In genomic region chr11:2645779-2646118, GRCh38 we compare ENCODE assay signal across 2 cellular contexts.
TF ChIP-seq lines count a peak whose summit lies in the region.

No MANE protein-coding gene starts in this region.

TF ChIP-seq in HepG2, 621 proteins besides CTCF, POLR2A, EP300 and RAD21 (continued from another document and continues in another):
- TF ChIP-seq MAX (IDR thresholded peaks at IDR 0.05), result peak; percentile 7; the same call in 1 of the 2 replicates
- TF ChIP-seq POLR2AphosphoS5 (IDR thresholded peaks at IDR 0.05; ENCODE audit: low read depth, low read length), result peak; percentile 8; the same call in 1 of the 2 replicates
- TF ChIP-seq ISL2 (CRISPR knock-in tag; IDR thresholded peaks at IDR 0.05), result no peak
- TF ChIP-seq HNRNPL (IDR thresholded peaks at IDR 0.05; ENCODE audit: low read depth, low read length), result no peak
- TF ChIP-seq ZSCAN30 (CRISPR knock-in tag; IDR thresholded peaks at IDR 0.05), result no peak
- TF ChIP-seq, protein P1, sequence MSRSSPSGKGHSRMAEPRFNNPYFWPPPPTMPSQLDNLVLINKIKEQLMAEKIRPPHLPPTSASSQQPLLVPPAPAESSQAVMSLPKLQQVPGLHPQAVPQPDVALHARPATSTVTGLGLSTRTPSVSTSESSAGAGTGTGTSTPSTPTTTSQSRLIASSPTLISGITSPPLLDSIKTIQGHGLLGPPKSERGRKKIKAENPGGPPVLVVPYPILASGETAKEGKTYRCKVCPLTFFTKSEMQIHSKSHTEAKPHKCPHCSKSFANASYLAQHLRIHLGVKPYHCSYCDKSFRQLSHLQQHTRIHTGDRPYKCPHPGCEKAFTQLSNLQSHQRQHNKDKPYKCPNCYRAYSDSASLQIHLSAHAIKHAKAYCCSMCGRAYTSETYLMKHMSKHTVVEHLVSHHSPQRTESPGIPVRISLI (CRISPR knock-in tag; IDR thresholded peaks at IDR 0.05; ENCODE audit: borderline replicate concordance), result no peak
- TF ChIP-seq, protein P2, sequence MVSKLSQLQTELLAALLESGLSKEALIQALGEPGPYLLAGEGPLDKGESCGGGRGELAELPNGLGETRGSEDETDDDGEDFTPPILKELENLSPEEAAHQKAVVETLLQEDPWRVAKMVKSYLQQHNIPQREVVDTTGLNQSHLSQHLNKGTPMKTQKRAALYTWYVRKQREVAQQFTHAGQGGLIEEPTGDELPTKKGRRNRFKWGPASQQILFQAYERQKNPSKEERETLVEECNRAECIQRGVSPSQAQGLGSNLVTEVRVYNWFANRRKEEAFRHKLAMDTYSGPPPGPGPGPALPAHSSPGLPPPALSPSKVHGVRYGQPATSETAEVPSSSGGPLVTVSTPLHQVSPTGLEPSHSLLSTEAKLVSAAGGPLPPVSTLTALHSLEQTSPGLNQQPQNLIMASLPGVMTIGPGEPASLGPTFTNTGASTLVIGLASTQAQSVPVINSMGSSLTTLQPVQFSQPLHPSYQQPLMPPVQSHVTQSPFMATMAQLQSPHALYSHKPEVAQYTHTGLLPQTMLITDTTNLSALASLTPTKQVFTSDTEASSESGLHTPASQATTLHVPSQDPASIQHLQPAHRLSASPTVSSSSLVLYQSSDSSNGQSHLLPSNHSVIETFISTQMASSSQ (IDR thresholded peaks at IDR 0.05; ENCODE audit: low read depth), result no peak
- TF ChIP-seq, protein P2 (CRISPR knock-in tag; IDR thresholded peaks at IDR 0.05; ENCODE audit: borderline replicate concordance), result no peak
- TF ChIP-seq ZNF12 (CRISPR knock-in tag; IDR thresholded peaks at IDR 0.05), result no peak
- TF ChIP-seq, protein P3, sequence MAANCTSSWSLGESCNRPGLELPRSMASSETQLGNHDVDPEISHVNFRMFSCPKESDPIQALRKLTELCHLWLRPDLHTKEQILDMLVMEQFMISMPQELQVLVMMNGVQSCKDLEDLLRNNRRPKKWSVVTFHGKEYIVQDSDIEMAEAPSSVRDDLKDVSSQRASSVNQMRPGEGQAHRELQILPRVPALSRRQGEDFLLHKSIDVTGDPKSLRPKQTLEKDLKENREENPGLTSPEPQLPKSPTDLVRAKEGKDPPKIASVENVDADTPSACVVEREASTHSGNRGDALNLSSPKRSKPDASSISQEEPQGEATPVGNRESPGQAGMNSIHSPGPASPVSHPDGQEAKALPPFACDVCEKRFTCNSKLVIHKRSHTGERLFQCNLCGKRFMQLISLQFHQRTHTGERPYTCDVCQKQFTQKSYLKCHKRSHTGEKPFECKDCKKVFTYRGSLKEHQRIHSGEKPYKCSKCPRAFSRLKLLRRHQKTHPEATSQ (CRISPR knock-in tag; IDR thresholded peaks at IDR 0.05; ENCODE audit: borderline replicate concordance), result 0 out of 2 replicates have a peak, but pooled peaks have one; percentile 13
- TF ChIP-seq ZBTB20 (CRISPR knock-in tag; IDR thresholded peaks at IDR 0.05; ENCODE audit: borderline replicate concordance, low read depth), result no peak
- TF ChIP-seq MAF1 (CRISPR knock-in tag; IDR thresholded peaks at IDR 0.05; ENCODE audit: borderline replicate concordance), result 0 out of 2 replicates have a peak, but pooled peaks have one; percentile 15
- peak; percentile 53; the same call in 1 of the 2 replicates for TF ChIP-seq ZNF326 (CRISPR knock-in tag; IDR thresholded peaks at IDR 0.05; ENCODE audit: borderline replicate concordance)
- TF ChIP-seq ZNF180 (CRISPR knock-in tag; IDR thresholded peaks at IDR 0.05; ENCODE audit: borderline replicate concordance, low read depth), result no peak
- no peak for TF ChIP-seq HES4 (CRISPR knock-in tag; IDR thresholded peaks at IDR 0.05; ENCODE audit: borderline replicate concordance)
- 0 out of 2 replicates have a peak, but pooled peaks have one; percentile 3 for TF ChIP-seq ZNF343 (CRISPR knock-in tag; IDR thresholded peaks at IDR 0.05)
- TF ChIP-seq ZNF276 (CRISPR knock-in tag; IDR thresholded peaks at IDR 0.05; ENCODE audit: low read depth), result no peak
- TF ChIP-seq ARHGAP35 (CRISPR knock-in tag; IDR thresholded peaks at IDR 0.05; ENCODE audit: borderline replicate concordance), result no peak
- peak; percentile 75 for TF ChIP-seq RBM22 (optimal IDR thresholded peaks at IDR 0.05; ENCODE audit: low read length)
- no peak for TF ChIP-seq ZNF672 (CRISPR knock-in tag; IDR thresholded peaks at IDR 0.05)
- no peak for TF ChIP-seq BCL6 (CRISPR knock-in tag; IDR thresholded peaks at IDR 0.05)
- TF ChIP-seq ZNF629 (CRISPR knock-in tag; conservative IDR thresholded peaks at IDR 0.05), result no peak
- no peak for TF ChIP-seq IKZF4 (CRISPR knock-in tag; IDR thresholded peaks at IDR 0.05; ENCODE audit: borderline replicate concordance, low read depth, not compliant biosample characterization)
- TF ChIP-seq GATA4 (IDR thresholded peaks at IDR 0.05; ENCODE audit: borderline replicate concordance, low read depth), result 0 out of 2 replicates have a peak, but pooled peaks have one; percentile 7

TF ChIP-seq in WTC11, 78 proteins besides CTCF, POLR2A, EP300 and RAD21 (continued from another document):
- TF ChIP-seq ATF6 (CRISPR knock-in tag; IDR thresholded peaks at IDR 0.05) (no peak), ZNF219 (CRISPR knock-in tag; IDR thresholded peaks at IDR 0.05; ENCODE audit: borderline replicate concordance) (no peak)
- TF ChIP-seq, protein P4, sequence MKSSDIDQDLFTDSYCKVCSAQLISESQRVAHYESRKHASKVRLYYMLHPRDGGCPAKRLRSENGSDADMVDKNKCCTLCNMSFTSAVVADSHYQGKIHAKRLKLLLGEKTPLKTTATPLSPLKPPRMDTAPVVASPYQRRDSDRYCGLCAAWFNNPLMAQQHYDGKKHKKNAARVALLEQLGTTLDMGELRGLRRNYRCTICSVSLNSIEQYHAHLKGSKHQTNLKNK (CRISPR knock-in tag; IDR thresholded peaks at IDR 0.05), result no peak
- TF ChIP-seq, protein P5, sequence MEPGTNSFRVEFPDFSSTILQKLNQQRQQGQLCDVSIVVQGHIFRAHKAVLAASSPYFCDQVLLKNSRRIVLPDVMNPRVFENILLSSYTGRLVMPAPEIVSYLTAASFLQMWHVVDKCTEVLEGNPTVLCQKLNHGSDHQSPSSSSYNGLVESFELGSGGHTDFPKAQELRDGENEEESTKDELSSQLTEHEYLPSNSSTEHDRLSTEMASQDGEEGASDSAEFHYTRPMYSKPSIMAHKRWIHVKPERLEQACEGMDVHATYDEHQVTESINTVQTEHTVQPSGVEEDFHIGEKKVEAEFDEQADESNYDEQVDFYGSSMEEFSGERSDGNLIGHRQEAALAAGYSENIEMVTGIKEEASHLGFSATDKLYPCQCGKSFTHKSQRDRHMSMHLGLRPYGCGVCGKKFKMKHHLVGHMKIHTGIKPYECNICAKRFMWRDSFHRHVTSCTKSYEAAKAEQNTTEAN (CRISPR knock-in tag; IDR thresholded peaks at IDR 0.05), result no peak
TF ChIP-seq in WTC11: peak in this region for 0.
